Comparison of ENCODE assay signal across 8 cellular contexts in the genomic region with DNA sequence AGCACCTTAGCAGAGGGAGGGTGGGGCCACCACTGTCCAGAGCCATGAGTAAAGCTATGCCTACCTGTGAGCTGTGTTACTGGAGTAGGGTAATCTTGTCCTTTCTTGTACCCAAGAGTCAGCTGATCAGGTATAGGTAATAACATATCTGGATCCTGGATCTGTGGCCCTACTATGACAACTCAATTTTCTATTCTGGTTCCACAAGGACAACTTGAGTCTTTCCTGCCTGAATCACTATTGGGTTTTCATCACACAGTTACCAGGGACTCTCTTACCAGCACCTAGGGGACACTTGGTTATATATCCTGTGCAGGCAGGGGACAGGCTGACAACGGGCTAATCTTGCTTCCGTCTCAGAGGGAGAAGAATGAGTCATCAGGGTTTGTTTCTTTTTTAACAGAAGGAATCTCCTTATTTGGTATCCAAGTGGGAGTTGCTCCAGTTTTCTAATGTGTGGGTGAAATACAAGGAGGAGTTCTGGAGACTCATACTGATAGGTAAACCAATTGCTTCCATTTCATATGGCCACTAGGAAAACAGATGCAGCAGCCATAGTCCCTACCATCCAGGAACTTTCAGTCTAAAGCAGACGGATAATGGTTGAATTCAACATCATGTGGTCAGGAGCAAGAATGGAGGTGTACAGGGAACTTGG. TPM values are rescaled to one million over a fixed set of nuclear protein-coding genes. Genes with fewer than 3 reads are reported as not detected.
DNase-seq lines count a peak whose midpoint lies in the region; ATAC-seq and TF ChIP-seq lines count a peak whose summit lies in the region.

No MANE protein-coding gene starts in this region.

- H3K14ac ChIP-seq in mesenchymal stem cell (ENCODE audit: low read length in 2 of 2) = no peak overlapping the region

- no peaks in the 10 kb centered on the region for H3K27me3 Mint-ChIP-seq in CD4-positive, CD25-positive, alpha-beta regulatory T cell
- no peaks in the 10 kb centered on the region for H3K27me3 Mint-ChIP-seq in endothelial cell (ENCODE audit: unreplicated experiment)

- peaks cover 10% of the 10 kb centered on the region for H3K79me1 ChIP-seq in mesenchymal stem cell (replicated peaks; ENCODE audit: low read length, poor library complexity, severe bottlenecking)

- H3K4me1 Mint-ChIP-seq in CD4-positive, CD25-positive, alpha-beta regulatory T cell = peaks cover 27 to 90% (median 61%) of the 10 kb centered on the region in 4 donors
- H3K4me1 Mint-ChIP-seq in endothelial cell (ENCODE audit: unreplicated experiment) = peaks cover 9% of the 10 kb centered on the region

- POLR2A ChIA-PET in PC-9 (lab: Charles Lee; ENCODE audit: unreplicated experiment) = no interaction called here

- no peak overlapping the region for H2BK15ac ChIP-seq in mesenchymal stem cell (ENCODE audit: low read depth, poor library complexity, severe bottlenecking)

- ATAC-seq in CD4-positive, CD25-positive, alpha-beta regulatory T cell (ENCODE audit: low read depth in 2 of 2) = peak; percentile 61 to 62
- ATAC-seq in GM21786 (IDR thresholded peaks at IDR 0.05; ENCODE audit: unreplicated experiment) (peak; percentile 25), HG02678 (IDR thresholded peaks at IDR 0.05; ENCODE audit: unreplicated experiment) (no peak)

- H3K36me3 Mint-ChIP-seq in CD4-positive, CD25-positive, alpha-beta regulatory T cell = peaks cover 51% of the 10 kb centered on the region
- peaks cover 30% of the 10 kb centered on the region for H3K36me3 Mint-ChIP-seq in endothelial cell (ENCODE audit: low read depth, unreplicated experiment)

- H3K23ac ChIP-seq in mesenchymal stem cell (ENCODE audit: low read length in 2 of 2) = no peak overlapping the region

- H3K36me3 ChIP-seq in CD4-positive, CD25-positive, alpha-beta regulatory T cell (ENCODE audit: control insufficient read depth, insufficient read depth, low read length) = peaks cover 70% of the 10 kb centered on the region
- H3K36me3 ChIP-seq in PC-9 (ENCODE audit: low read depth) (peaks cover 90% of the 10 kb centered on the region), mesenchymal stem cell (ENCODE audit: control insufficient read depth in 1 of 2, insufficient read depth in 2 of 2, low read depth in 1 of 2, low read length in 2 of 2) (peaks cover 27 to 61% of the 10 kb centered on the region in 2 experiments)

- WGBS in mesenchymal stem cell = 29% methylated on average over 3 of the region's 3 CpGs

- peak overlapping the region; percentile 83 to 88 (median 88) for H3K27ac Mint-ChIP-seq in CD4-positive, CD25-positive, alpha-beta regulatory T cell
- no peak overlapping the region for H3K27ac Mint-ChIP-seq in endothelial cell (ENCODE audit: unreplicated experiment)

- H2AFZ ChIP-seq in PC-9 (no peak overlapping the region), mesenchymal stem cell (ENCODE audit: low read depth, low read length) (no peak overlapping the region)

- peaks cover 56% of the 10 kb centered on the region for H3K4me1 ChIP-seq in CD4-positive, CD25-positive, alpha-beta regulatory T cell (ENCODE audit: control insufficient read depth, insufficient read depth, low read length, poor library complexity, severe bottlenecking)
- peaks cover 16% of the 10 kb centered on the region for H3K4me1 ChIP-seq in PC-9 (replicated peaks; ENCODE audit: insufficient read depth)
- peaks cover 12% of the 10 kb centered on the region for H3K4me1 ChIP-seq in mesenchymal stem cell (ENCODE audit: control insufficient read depth, insufficient read depth, low read depth, low read length)

- H3K4me2 ChIP-seq in PC-9 (no peak overlapping the region), mesenchymal stem cell (ENCODE audit: low read length, poor library complexity, severe bottlenecking) (no peak overlapping the region)

- H4K8ac ChIP-seq in mesenchymal stem cell (ENCODE audit: low read length) = no peak overlapping the region

- H4K20me1 ChIP-seq in PC-9 (ENCODE audit: insufficient read depth) = no peaks in the 10 kb centered on the region

- CTCF ChIA-PET in PC-9 (lab: Charles Lee) = no interaction called here

- no peak overlapping the region for H3K9ac ChIP-seq in mesenchymal stem cell (ENCODE audit: low read length)

- no peak overlapping the region for H2BK5ac ChIP-seq in mesenchymal stem cell (ENCODE audit: low read depth, low read length, poor library complexity, severe bottlenecking)

- TSS peak; percentile 96 for BruUV-seq in PC-9 (replicated peaks; lab: Mats Ljungman, UMichigan)

- peak overlapping the region; percentile 93 for H3K27ac ChIP-seq in CD4-positive, CD25-positive, alpha-beta regulatory T cell (ENCODE audit: insufficient read depth, low read length, poor library complexity, severe bottlenecking)
- H3K27ac ChIP-seq in PC-9 (no peak overlapping the region), mesenchymal stem cell (ENCODE audit: low read length, poor library complexity, severe bottlenecking) (no peak overlapping the region)

- peaks cover 0 to 7% (median 0%) of the 10 kb centered on the region in 7 donors for H3K9me3 Mint-ChIP-seq in CD4-positive, CD25-positive, alpha-beta regulatory T cell
- H3K9me3 Mint-ChIP-seq in endothelial cell (ENCODE audit: unreplicated experiment) = no peaks in the 10 kb centered on the region

- TF ChIP-seq CTCF in PC-9 (conservative IDR thresholded peaks at IDR 0.05) (no peak), endothelial cell (IDR thresholded peaks at IDR 0.05; ENCODE audit: unreplicated experiment) (no peak)

- peaks cover 15 to 24% of the 10 kb centered on the region in 2 experiments for H3K9me3 ChIP-seq in CD4-positive, CD25-positive, alpha-beta regulatory T cell (ENCODE audit: control insufficient read depth in 2 of 2, low read length in 2 of 2)
- H3K9me3 ChIP-seq in PC-9 (ENCODE audit: insufficient read depth, low read depth) (peaks cover 27% of the 10 kb centered on the region), mesenchymal stem cell (ENCODE audit: control insufficient read depth, low read length) (peaks cover 53% of the 10 kb centered on the region)

- no peak overlapping the region for H2BK12ac ChIP-seq in mesenchymal stem cell (ENCODE audit: low read length in 2 of 2)

- intact Hi-C loops in PC-9 (cut with micrococcal nuclease; ENCODE audit: unreplicated experiment) = no loop called here

- H3K4me3 ChIP-seq in CD4-positive, CD25-positive, alpha-beta regulatory T cell (ENCODE audit: low read depth, low read length) = peak overlapping the region; percentile 27
- H3K4me3 ChIP-seq in PC-9 = no peak overlapping the region
- no peak overlapping the region for H3K4me3 ChIP-seq in mesenchymal stem cell (ENCODE audit: insufficient read depth in 1 of 2, low read depth in 1 of 2, low read length in 2 of 2)

- no peak overlapping the region for H2AK5ac ChIP-seq in mesenchymal stem cell (ENCODE audit: low read length, severe bottlenecking)

- no peak overlapping the region for H3K4ac ChIP-seq in mesenchymal stem cell (ENCODE audit: low read depth in 1 of 2, low read length in 2 of 2)

- no peak overlapping the region for H3K18ac ChIP-seq in mesenchymal stem cell (ENCODE audit: low read depth in 1 of 2, low read length in 2 of 2)

- DNase-seq in CD4-positive, CD25-positive, alpha-beta regulatory T cell = peak in 1 of 3 donors; percentile 40
- DNase-seq in PC-9 = peak in 1 of 2 experiments; percentile 58
- DNase-seq in central memory CD4-positive, alpha-beta T cell = peak; percentile 35
- DNase-seq in mesenchymal stem cell = peak; percentile 80
- DNase-seq in endothelial cell (ENCODE audit: low spot score) = no peak
- no peak for DNase-seq in UCSD-AML1 (lab: John Stamatoyannopoulos, UW; ENCODE audit: unreplicated experiment)

- H3F3A ChIP-seq in PC-9 (ENCODE audit: insufficient read depth, low read depth) = no peaks in the 10 kb centered on the region; the same call in 1 of the 2 replicates

- peak overlapping the region; percentile 23 to 78 (median 61) for H3K4me3 Mint-ChIP-seq in CD4-positive, CD25-positive, alpha-beta regulatory T cell
- H3K4me3 Mint-ChIP-seq in endothelial cell (ENCODE audit: unreplicated experiment) = no peak overlapping the region

- H3K9me2 ChIP-seq in PC-9 (ENCODE audit: insufficient read depth) = no peaks in the 10 kb centered on the region

- peaks cover 86% of the 10 kb centered on the region for H3K79me2 ChIP-seq in PC-9 (ENCODE audit: low read depth)

- no peak overlapping the region for H2BK120ac ChIP-seq in mesenchymal stem cell (ENCODE audit: low read depth, low read length)

- no peak overlapping the region for H4K91ac ChIP-seq in mesenchymal stem cell (ENCODE audit: low read length)

- H3K27me3 ChIP-seq in CD4-positive, CD25-positive, alpha-beta regulatory T cell (ENCODE audit: control insufficient read depth, insufficient read depth, low read length) = no peaks in the 10 kb centered on the region
- H3K27me3 ChIP-seq in PC-9 (ENCODE audit: insufficient read depth, low read depth) (no peaks in the 10 kb centered on the region), mesenchymal stem cell (ENCODE audit: control insufficient read depth in 1 of 2, insufficient read depth in 1 of 2, low read length in 2 of 2) (no peaks in the 10 kb centered on the region)

RNA-seq across cellular contexts. Expression of a gene that starts 6.8 kb away (rescaled TPM):
- total RNA-seq in CD4-positive, CD25-positive, alpha-beta regulatory T cell = 71.3 TPM
- polyA plus RNA-seq in CD4-positive, CD25-positive, alpha-beta regulatory T cell = 10 to 100 TPM; 13.9 to 18.8 (median 15.9) TPM
- total RNA-seq in PC-9 (2021) (12.4 and 18.4 TPM in 2 replicates), endothelial cell (ENCODE audit: unreplicated experiment) (23.1 TPM)
- 5.0 TPM for polyA plus RNA-seq in mesenchymal stem cell (2013, experiment 1 of 2)
- 5.2 TPM for polyA plus RNA-seq in mesenchymal stem cell (2013, experiment 2 of 2)

Comparison
In these comparisons a context has a peak if more than half of its experiments do, and no peak if none do; other contexts are left out.
1. DNase-seq: peak in central memory CD4-positive, alpha-beta T cell (single experiment) and mesenchymal stem cell (single experiment); none in endothelial cell (single experiment) and UCSD-AML1 (single experiment).